Comparison of ENCODE assay signal across 2 cellular contexts in the genomic region with DNA sequence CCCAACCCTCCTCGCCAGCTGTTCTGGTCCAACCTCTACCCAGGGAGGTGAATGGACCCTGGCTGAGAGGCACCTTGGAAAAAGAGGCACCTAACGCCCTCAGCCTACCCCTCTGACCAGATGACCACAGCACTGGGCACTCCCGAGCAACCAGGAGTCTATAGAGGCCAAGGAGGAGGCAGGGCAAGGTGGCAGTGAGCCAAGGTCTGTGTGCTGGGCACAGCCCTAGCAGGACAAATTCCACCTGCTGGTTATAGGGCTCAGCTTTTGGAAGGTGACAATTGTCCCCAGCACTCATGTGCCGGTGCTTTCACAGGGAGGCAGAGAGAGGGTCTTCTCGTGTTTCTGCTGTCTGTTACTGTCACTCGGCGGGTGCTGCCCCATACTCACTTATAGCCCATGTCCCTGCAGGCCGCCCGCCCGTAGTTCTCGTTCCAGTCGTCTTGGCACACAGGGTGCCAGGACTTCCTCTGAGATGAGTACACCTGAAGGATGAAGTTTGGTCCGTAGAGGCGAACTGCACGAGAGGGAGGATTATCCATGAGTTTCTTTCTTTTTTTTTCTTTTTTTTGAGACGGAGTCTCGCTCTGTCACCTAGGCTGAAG.
TF ChIP-seq lines count a peak whose summit lies in the region.

No MANE protein-coding gene starts in this region.

TF ChIP-seq in liver, 16 proteins besides CTCF, POLR2A, EP300 and RAD21:
- peak; percentile 55 for TF ChIP-seq SP1 (IDR thresholded peaks at IDR 0.05)
- TF ChIP-seq FOXA1 (IDR thresholded peaks at IDR 0.05) = no peak
- TF ChIP-seq RXRA (IDR thresholded peaks at IDR 0.05) = peak; percentile 67 to 82
- TF ChIP-seq YY1 (IDR thresholded peaks at IDR 0.05) = no peak
- TF ChIP-seq GABPA (IDR thresholded peaks at IDR 0.05 in 1 of 2, conservative IDR thresholded peaks at IDR 0.05 in 1 of 2) = no peak
- no peak for TF ChIP-seq TAF1 (conservative IDR thresholded peaks at IDR 0.05)
- no peak for TF ChIP-seq HNF4G (IDR thresholded peaks at IDR 0.05)
- TF ChIP-seq ZBTB33 (IDR thresholded peaks at IDR 0.05) = no peak
- no peak for TF ChIP-seq JUND (IDR thresholded peaks at IDR 0.05)
- TF ChIP-seq, protein P1, sequence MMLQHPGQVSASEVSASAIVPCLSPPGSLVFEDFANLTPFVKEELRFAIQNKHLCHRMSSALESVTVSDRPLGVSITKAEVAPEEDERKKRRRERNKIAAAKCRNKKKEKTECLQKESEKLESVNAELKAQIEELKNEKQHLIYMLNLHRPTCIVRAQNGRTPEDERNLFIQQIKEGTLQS (IDR thresholded peaks at IDR 0.05) = no peak
- peak; percentile 72 to 84 for TF ChIP-seq HNF4A (conservative IDR thresholded peaks at IDR 0.05)
- TF ChIP-seq FOXA2 (IDR thresholded peaks at IDR 0.05) = no peak
- TF ChIP-seq NR2F2 (IDR thresholded peaks at IDR 0.05) = no peak
- peak; percentile 38 for TF ChIP-seq MAX (IDR thresholded peaks at IDR 0.05)
- TF ChIP-seq, protein P2, sequence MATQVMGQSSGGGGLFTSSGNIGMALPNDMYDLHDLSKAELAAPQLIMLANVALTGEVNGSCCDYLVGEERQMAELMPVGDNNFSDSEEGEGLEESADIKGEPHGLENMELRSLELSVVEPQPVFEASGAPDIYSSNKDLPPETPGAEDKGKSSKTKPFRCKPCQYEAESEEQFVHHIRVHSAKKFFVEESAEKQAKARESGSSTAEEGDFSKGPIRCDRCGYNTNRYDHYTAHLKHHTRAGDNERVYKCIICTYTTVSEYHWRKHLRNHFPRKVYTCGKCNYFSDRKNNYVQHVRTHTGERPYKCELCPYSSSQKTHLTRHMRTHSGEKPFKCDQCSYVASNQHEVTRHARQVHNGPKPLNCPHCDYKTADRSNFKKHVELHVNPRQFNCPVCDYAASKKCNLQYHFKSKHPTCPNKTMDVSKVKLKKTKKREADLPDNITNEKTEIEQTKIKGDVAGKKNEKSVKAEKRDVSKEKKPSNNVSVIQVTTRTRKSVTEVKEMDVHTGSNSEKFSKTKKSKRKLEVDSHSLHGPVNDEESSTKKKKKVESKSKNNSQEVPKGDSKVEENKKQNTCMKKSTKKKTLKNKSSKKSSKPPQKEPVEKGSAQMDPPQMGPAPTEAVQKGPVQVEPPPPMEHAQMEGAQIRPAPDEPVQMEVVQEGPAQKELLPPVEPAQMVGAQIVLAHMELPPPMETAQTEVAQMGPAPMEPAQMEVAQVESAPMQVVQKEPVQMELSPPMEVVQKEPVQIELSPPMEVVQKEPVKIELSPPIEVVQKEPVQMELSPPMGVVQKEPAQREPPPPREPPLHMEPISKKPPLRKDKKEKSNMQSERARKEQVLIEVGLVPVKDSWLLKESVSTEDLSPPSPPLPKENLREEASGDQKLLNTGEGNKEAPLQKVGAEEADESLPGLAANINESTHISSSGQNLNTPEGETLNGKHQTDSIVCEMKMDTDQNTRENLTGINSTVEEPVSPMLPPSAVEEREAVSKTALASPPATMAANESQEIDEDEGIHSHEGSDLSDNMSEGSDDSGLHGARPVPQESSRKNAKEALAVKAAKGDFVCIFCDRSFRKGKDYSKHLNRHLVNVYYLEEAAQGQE (IDR thresholded peaks at IDR 0.05) = no peak
- TF ChIP-seq EGR1 (IDR thresholded peaks at IDR 0.05; ENCODE audit: low read depth in 2 of 2) = peak in 1 of 2 donors; percentile 10

TF ChIP-seq in HepG2, 621 proteins besides CTCF, POLR2A, EP300 and RAD21:
- TF ChIP-seq U2AF1 (optimal IDR thresholded peaks at IDR 0.05; ENCODE audit: low read depth, low read length) = no peak
- TF ChIP-seq, protein P3, sequence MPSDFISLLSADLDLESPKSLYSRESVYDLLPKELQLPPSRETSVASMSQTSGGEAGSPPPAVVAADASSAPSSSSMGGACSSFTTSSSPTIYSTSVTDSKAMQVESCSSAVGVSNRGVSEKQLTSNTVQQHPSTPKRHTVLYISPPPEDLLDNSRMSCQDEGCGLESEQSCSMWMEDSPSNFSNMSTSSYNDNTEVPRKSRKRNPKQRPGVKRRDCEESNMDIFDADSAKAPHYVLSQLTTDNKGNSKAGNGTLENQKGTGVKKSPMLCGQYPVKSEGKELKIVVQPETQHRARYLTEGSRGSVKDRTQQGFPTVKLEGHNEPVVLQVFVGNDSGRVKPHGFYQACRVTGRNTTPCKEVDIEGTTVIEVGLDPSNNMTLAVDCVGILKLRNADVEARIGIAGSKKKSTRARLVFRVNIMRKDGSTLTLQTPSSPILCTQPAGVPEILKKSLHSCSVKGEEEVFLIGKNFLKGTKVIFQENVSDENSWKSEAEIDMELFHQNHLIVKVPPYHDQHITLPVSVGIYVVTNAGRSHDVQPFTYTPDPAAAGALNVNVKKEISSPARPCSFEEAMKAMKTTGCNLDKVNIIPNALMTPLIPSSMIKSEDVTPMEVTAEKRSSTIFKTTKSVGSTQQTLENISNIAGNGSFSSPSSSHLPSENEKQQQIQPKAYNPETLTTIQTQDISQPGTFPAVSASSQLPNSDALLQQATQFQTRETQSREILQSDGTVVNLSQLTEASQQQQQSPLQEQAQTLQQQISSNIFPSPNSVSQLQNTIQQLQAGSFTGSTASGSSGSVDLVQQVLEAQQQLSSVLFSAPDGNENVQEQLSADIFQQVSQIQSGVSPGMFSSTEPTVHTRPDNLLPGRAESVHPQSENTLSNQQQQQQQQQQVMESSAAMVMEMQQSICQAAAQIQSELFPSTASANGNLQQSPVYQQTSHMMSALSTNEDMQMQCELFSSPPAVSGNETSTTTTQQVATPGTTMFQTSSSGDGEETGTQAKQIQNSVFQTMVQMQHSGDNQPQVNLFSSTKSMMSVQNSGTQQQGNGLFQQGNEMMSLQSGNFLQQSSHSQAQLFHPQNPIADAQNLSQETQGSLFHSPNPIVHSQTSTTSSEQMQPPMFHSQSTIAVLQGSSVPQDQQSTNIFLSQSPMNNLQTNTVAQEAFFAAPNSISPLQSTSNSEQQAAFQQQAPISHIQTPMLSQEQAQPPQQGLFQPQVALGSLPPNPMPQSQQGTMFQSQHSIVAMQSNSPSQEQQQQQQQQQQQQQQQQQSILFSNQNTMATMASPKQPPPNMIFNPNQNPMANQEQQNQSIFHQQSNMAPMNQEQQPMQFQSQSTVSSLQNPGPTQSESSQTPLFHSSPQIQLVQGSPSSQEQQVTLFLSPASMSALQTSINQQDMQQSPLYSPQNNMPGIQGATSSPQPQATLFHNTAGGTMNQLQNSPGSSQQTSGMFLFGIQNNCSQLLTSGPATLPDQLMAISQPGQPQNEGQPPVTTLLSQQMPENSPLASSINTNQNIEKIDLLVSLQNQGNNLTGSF (CRISPR knock-in tag; IDR thresholded peaks at IDR 0.05) = no peak
TF ChIP-seq in HepG2: peak in this region for 0.
